Comparison of ENCODE assay signal across 8 cellular contexts in genomic region chr20:51457281-51457932, GRCh38.
DNase-seq lines count a peak whose midpoint lies in the region; ATAC-seq and TF ChIP-seq lines count a peak whose summit lies in the region.

No MANE protein-coding gene starts in this region.

- intact Hi-C loops in sciatic nerve (cut with DNase I): no loop called here

- peak overlapping the region; percentile 83 for H3K4me2 ChIP-seq in fibroblast of lung (ENCODE audit: extremely low read depth, insufficient read depth, low read length)

- H3K27me3 ChIP-seq in fibroblast of lung (ENCODE audit: control insufficient read depth, insufficient read depth, low read length): no peaks in the 10 kb centered on the region

- H3K4me3 ChIP-seq in fibroblast of lung (replicated peaks in 1 of 4; ENCODE audit: control extremely low read depth in 1 of 4, insufficient read depth in 1 of 4, low read depth in 3 of 4, low read length in 4 of 4): no peak overlapping the region

- peak; percentile 71 for ATAC-seq in sciatic nerve
- ATAC-seq in GM21529 (IDR thresholded peaks at IDR 0.05; ENCODE audit: unreplicated experiment): no peak
- ATAC-seq in GM18502 (IDR thresholded peaks at IDR 0.05; ENCODE audit: poor library complexity, unreplicated experiment): no peak
- no peak for ATAC-seq in HG03432 (IDR thresholded peaks at IDR 0.05; ENCODE audit: unreplicated experiment)

- no peaks in the 10 kb centered on the region for H4K20me1 ChIP-seq in fibroblast of lung (ENCODE audit: control insufficient read depth, extremely low read depth, insufficient read depth, low read length)

- CTCF ChIA-PET in RWPE1 (lab: Yijun Ruan, JAX): interaction anchor here (0.6 to 1.3 kb wide), 6 partner anchors 24 to 147 kb away, joined by 3 to 10 read pairs (median 5); no protein-coding TSS in a partner anchor

- no peak overlapping the region for H2AFZ ChIP-seq in fibroblast of lung (ENCODE audit: low read length)

- no peaks in the 10 kb centered on the region for H3K9me3 ChIP-seq in fibroblast of lung (ENCODE audit: control insufficient read depth, insufficient read depth, low read depth, low read length)

- DNase-seq in EH (ENCODE audit: low read depth): peak; percentile 82
- peak; percentile 77 for DNase-seq in RWPE1 (ENCODE audit: low spot score)
- peak; percentile 76 to 92 for DNase-seq in fibroblast of lung (ENCODE audit: low read depth in 2 of 2)
- DNase-seq in sciatic nerve (ENCODE audit: low spot score): peak; percentile 75
- DNase-seq in stimulated activated naive CD4-positive, alpha-beta T cell (lab: John Stamatoyannopoulos, UW): no peak

- H3K27ac ChIP-seq in RWPE1 (peak overlapping the region; percentile 95), fibroblast of lung (ENCODE audit: insufficient read depth, low read length) (no peak overlapping the region)

- no peak overlapping the region for H3K9ac ChIP-seq in fibroblast of lung (ENCODE audit: insufficient read depth, low read length)

- POLR2A ChIA-PET in RWPE1 (lab: Yijun Ruan, JAX; ENCODE audit: low non-redundant PET): interaction anchor here (0.6 kb wide), 2 partner anchors 150 to 521 kb away, joined by 5 to 11 read pairs; no protein-coding TSS in a partner anchor

- H3K4me1 ChIP-seq in fibroblast of lung (ENCODE audit: control insufficient read depth, extremely low read depth, insufficient read depth, low read length): peaks cover 7% of the 10 kb centered on the region

- no peaks in the 10 kb centered on the region for H3K36me3 ChIP-seq in fibroblast of lung (ENCODE audit: control insufficient read depth, insufficient read depth, low read length)

- no peaks in the 10 kb centered on the region for H3K79me2 ChIP-seq in fibroblast of lung (ENCODE audit: control insufficient read depth, insufficient read depth, low read length)

- TF ChIP-seq CTCF in RWPE1 (conservative IDR thresholded peaks at IDR 0.05; ENCODE audit: low read depth) (no peak), fibroblast of lung (conservative IDR thresholded peaks at IDR 0.05 in 1 of 2, IDR thresholded peaks at IDR 0.05 in 1 of 2; ENCODE audit: low read depth in 1 of 2, low read length in 2 of 2) (no peak)

Comparison
In these comparisons a context has a peak if more than half of its experiments do, and no peak if none do; other contexts are left out.
1. DNase-seq: peak in EH (single experiment), RWPE1 (single experiment), fibroblast of lung (2 of 2) and sciatic nerve (single experiment); none in stimulated activated naive CD4-positive, alpha-beta T cell (0 of 6).